9 cellular contexts compared by ENCODE assay signal in genomic region chr1:26277261-26277661, GRCh38. TPM values are rescaled to one million over a fixed set of nuclear protein-coding genes. Genes with fewer than 3 reads are reported as not detected.
DNase-seq lines count a peak whose midpoint lies in the region; ATAC-seq and TF ChIP-seq lines count a peak whose summit lies in the region.
"Had no signal": no experiment of that assay in that cellular context is flagged by ENCODE, and none has a peak within 500 bp of the region (broad histone marks: within the 10 kb centered on the region; RNA-seq: fewer than 3 reads in every experiment).

No MANE protein-coding gene starts in this region.

- no peak overlapping the region for H3K4me3 ChIP-seq in adrenal gland

- no peaks in the 10 kb centered on the region for H3K27me3 ChIP-seq in adrenal gland

- no peaks in the 10 kb centered on the region for H3K9me3 ChIP-seq in adrenal gland (replicated peaks in 1 of 3)

- WGBS in adrenal gland, 4 donors = 82 to 92% (median 88%) methylated on average over 2 to 3 of the region's 3 CpGs

- H3K27ac Mint-ChIP-seq in activated T-helper 17 cell treated with anti-CD3 and anti-CD28 coated beads, Interleukin-2, amount 50 U/mL, for 72 hours = peak overlapping the region; percentile 82
- H3K27ac Mint-ChIP-seq in stimulated activated naive CD8-positive, alpha-beta T cell treated with anti-CD3 and anti-CD28 coated beads, Interleukin-15, amount 100 ng/mL, for 72 hours = peak overlapping the region in 1 of 2 donors; percentile 69

- H3K36me3 ChIP-seq in adrenal gland (replicated peaks in 1 of 2) = no peaks in the 10 kb centered on the region

- peaks cover 14 to 38% of the 10 kb centered on the region in 2 donors for H3K4me1 ChIP-seq in adrenal gland (replicated peaks in 1 of 2)

- no peaks in the 10 kb centered on the region for H3K9me3 Mint-ChIP-seq in activated T-helper 17 cell treated with anti-CD3 and anti-CD28 coated beads, Interleukin-2, amount 50 U/mL, for 72 hours
- H3K9me3 Mint-ChIP-seq in stimulated activated naive CD8-positive, alpha-beta T cell treated with anti-CD3 and anti-CD28 coated beads, Interleukin-15, amount 100 ng/mL, for 72 hours = no peaks in the 10 kb centered on the region

- no peak for TF ChIP-seq CTCF in adrenal gland (IDR thresholded peaks at IDR 0.05)

- peak; percentile 56 for DNase-seq in HT-29 (ENCODE audit: low spot score)
- peak; percentile 39 to 58 for DNase-seq in left colon
- no peak for DNase-seq in stimulated activated naive CD8-positive, alpha-beta T cell treated with anti-CD3 and anti-CD28 coated beads, Interleukin-15, amount 100 ng/mL, for 72 hours
- DNase-seq in anterior cingulate cortex (lab: John Stamatoyannopoulos, UW) = no peak
- no peak for DNase-seq in adrenal gland

- H3K27me3 Mint-ChIP-seq in activated T-helper 17 cell treated with anti-CD3 and anti-CD28 coated beads, Interleukin-2, amount 50 U/mL, for 72 hours = no peaks in the 10 kb centered on the region
- H3K27me3 Mint-ChIP-seq in stimulated activated naive CD8-positive, alpha-beta T cell treated with anti-CD3 and anti-CD28 coated beads, Interleukin-15, amount 100 ng/mL, for 72 hours = no peaks in the 10 kb centered on the region

- H3K27ac ChIP-seq in adrenal gland = peak overlapping the region in 1 of 5 donors; percentile 83

- H3K36me3 Mint-ChIP-seq in activated T-helper 17 cell treated with anti-CD3 and anti-CD28 coated beads, Interleukin-2, amount 50 U/mL, for 72 hours (ENCODE audit: low read depth) = peaks cover 91% of the 10 kb centered on the region

- no peak for ATAC-seq in activated T-helper 17 cell treated with anti-CD3 and anti-CD28 coated beads, Interleukin-2, amount 50 U/mL, for 72 hours (replicated peaks)
- ATAC-seq in left colon (peak; percentile 41), HG03039 (IDR thresholded peaks at IDR 0.05; ENCODE audit: unreplicated experiment) (no peak)
- ATAC-seq in stimulated activated naive CD8-positive, alpha-beta T cell treated with anti-CD3 and anti-CD28 coated beads, Interleukin-15, amount 100 ng/mL, for 72 hours = no peak

- intact Hi-C loops in left colon (cut with DNase I, micrococcal nuclease) (loop anchor here in 1 of 2 donors (10.0 kb wide), 1 partner anchor 48 kb away; no protein-coding TSS in a partner anchor), adrenal gland (cut with DNase I) (no loop called here)

- H3K4me3 Mint-ChIP-seq in activated T-helper 17 cell treated with anti-CD3 and anti-CD28 coated beads, Interleukin-2, amount 50 U/mL, for 72 hours = peak overlapping the region; percentile 91
- H3K4me3 Mint-ChIP-seq in stimulated activated naive CD8-positive, alpha-beta T cell treated with anti-CD3 and anti-CD28 coated beads, Interleukin-15, amount 100 ng/mL, for 72 hours = peak overlapping the region; percentile 49 to 71

- peaks cover 51% of the 10 kb centered on the region for H3K4me1 Mint-ChIP-seq in activated T-helper 17 cell treated with anti-CD3 and anti-CD28 coated beads, Interleukin-2, amount 50 U/mL, for 72 hours
- peaks cover 75% of the 10 kb centered on the region for H3K4me1 Mint-ChIP-seq in stimulated activated naive CD8-positive, alpha-beta T cell treated with anti-CD3 and anti-CD28 coated beads, Interleukin-15, amount 100 ng/mL, for 72 hours

- TF ChIP-seq POLR2A in adrenal gland (IDR thresholded peaks at IDR 0.05) = no peak

RNA-seq across cellular contexts. Expression of gene SH3BGRL3, which starts 2.6 kb away (rescaled TPM):
- 172 and 198 TPM in 2 replicates for total RNA-seq in HT-29 (2014; rRNA removed; shearing (Covaris generic))
- 100 to 1,000 TPM; 258 to 280 TPM for total RNA-seq in activated T-helper 17 cell treated with anti-CD3 and anti-CD28 coated beads, Interleukin-2, amount 50 U/mL, for 72 hours
- total RNA-seq in left colon (100 to 1,000 TPM; 401 to 409 TPM), adrenal gland (100 to 1,000 TPM in 3 of 8 donors, 10 to 100 TPM in 5; 34.0 to 123 (median 77.9) TPM)
- 100 to 1,000 TPM; 178 to 350 (median 321) TPM for polyA plus RNA-seq in adrenal gland

RNA-seq across cellular contexts. Expression of gene UBXN11, which starts 29.2 kb away (rescaled TPM):
- total RNA-seq in HT-29 (2014; rRNA removed; shearing (Covaris generic)) = 22.0 and 26.8 TPM in 2 replicates
- total RNA-seq in activated T-helper 17 cell treated with anti-CD3 and anti-CD28 coated beads, Interleukin-2, amount 50 U/mL, for 72 hours = 10 to 100 TPM; 17.9 to 23.2 TPM
- total RNA-seq in left colon = 10 to 100 TPM in 1 of 2 donors, 1 to 10 TPM in 1; 10.0 to 13.4 TPM
- 10 to 100 TPM in 6 of 8 donors, 1 to 10 TPM in 2; 5.3 to 28.5 (median 13.7) TPM for total RNA-seq in adrenal gland
- 100 to 1,000 TPM in 1 of 3 donors, 10 to 100 TPM in 1, 1 to 10 TPM in 1; 5.9 to 154 (median 53.1) TPM for polyA plus RNA-seq in adrenal gland

RNA-seq across cellular contexts. Expression of gene CD52, which starts 40.5 kb away (rescaled TPM):
- total RNA-seq in HT-29 (2014; rRNA removed; shearing (Covaris generic)) = 1.5 and 2.1 TPM in 2 replicates
- 100 to 1,000 TPM; 218 to 542 TPM for total RNA-seq in activated T-helper 17 cell treated with anti-CD3 and anti-CD28 coated beads, Interleukin-2, amount 50 U/mL, for 72 hours
- total RNA-seq in left colon (10 to 100 TPM in 1 of 2 donors, 1 to 10 TPM in 1; 5.7 to 12.9 TPM), adrenal gland (1 to 10 TPM in 6 of 8 donors, not detected in 2; 3.8 to 8.9 (median 4.8) TPM)
- 100 to 1,000 TPM in 1 of 3 donors, 10 to 100 TPM in 2; 13.6 to 239 (median 14.1) TPM for polyA plus RNA-seq in adrenal gland
- total RNA-seq: epithelial cell of proximal tubule, myocyte had no signal

RNA-seq across cellular contexts. Expression of gene CEP85, which starts 43.3 kb away (rescaled TPM):
- 25.8 and 27.0 TPM in 2 replicates for total RNA-seq in HT-29 (2014; rRNA removed; shearing (Covaris generic))
- total RNA-seq in activated T-helper 17 cell treated with anti-CD3 and anti-CD28 coated beads, Interleukin-2, amount 50 U/mL, for 72 hours = 10 to 100 TPM; 34.8 to 37.7 TPM
- total RNA-seq in left colon (10 to 100 TPM; 11.4 to 16.7 TPM), adrenal gland (1 to 10 TPM; 2.6 to 8.7 (median 5.8) TPM)
- polyA plus RNA-seq in adrenal gland = 1 to 10 TPM; 2.5 to 6.1 (median 3.1) TPM

Comparison
In these comparisons a context has a peak if more than half of its experiments do, and no peak if none do; other contexts are left out.
1. DNase-seq: peak in HT-29 (single experiment) and left colon (2 of 2); none in stimulated activated naive CD8-positive, alpha-beta T cell treated with anti-CD3 and anti-CD28 coated beads, Interleukin-15, amount 100 ng/mL, for 72 hours (0 of 2), anterior cingulate cortex (0 of 58) and adrenal gland (0 of 7).
2. RNA of gene CD52, which starts 40.5 kb away (total RNA-seq): 218 to 542 TPM in activated T-helper 17 cell treated with anti-CD3 and anti-CD28 coated beads, Interleukin-2, amount 50 U/mL, for 72 hours; 5.7 to 12.9 TPM in left colon, 3.8 to 8.9 TPM in adrenal gland and 1.5 to 2.1 TPM in HT-29; every median in the first group is over 10 times any median in the second.